In genomic region chr6:40588070-40588384, GRCh38 we compare ENCODE assay signal across 1 cellular context.
TF ChIP-seq lines count a peak whose summit lies in the region.

No MANE protein-coding gene starts in this region.

TF ChIP-seq in liver, 16 proteins besides CTCF, POLR2A, EP300 and RAD21 (continued from another document):
- no peak for TF ChIP-seq FOXA1 (IDR thresholded peaks at IDR 0.05)
- no peak for TF ChIP-seq JUND (IDR thresholded peaks at IDR 0.05)
- TF ChIP-seq YY1 (IDR thresholded peaks at IDR 0.05) = no peak
- no peak for TF ChIP-seq EGR1 (IDR thresholded peaks at IDR 0.05; ENCODE audit: low read depth in 2 of 2)
- TF ChIP-seq FOXA2 (IDR thresholded peaks at IDR 0.05) = no peak
